23 cellular contexts compared by ENCODE assay signal in genomic region chr5:11785771-11786342, GRCh38.
"Had no signal": no experiment of that assay in that cellular context is flagged by ENCODE, and none has a peak within 500 bp of the region (broad histone marks: within the 10 kb centered on the region; RNA-seq: fewer than 3 reads in every experiment).

No MANE protein-coding gene starts in this region.

- H3K9me3 ChIP-seq: breast epithelium, thoracic aorta had no signal

- H3K4me3 ChIP-seq: breast epithelium, hepatocyte, left ventricle myocardium inferior, thoracic aorta, upper lobe of left lung had no signal

- H3K4me1 Mint-ChIP-seq: activated B cell treated with CpG ODN at 0.5 μM for 24 hours; activated CD4-positive, alpha-beta T cell treated with anti-CD3 and anti-CD28 coated beads for 36 hours; activated naive CD8-positive, alpha-beta T cell treated with anti-CD3 and anti-CD28 coated beads for 36 hours; immature natural killer cell had no signal

- H3K27me3 ChIP-seq: breast epithelium, hepatocyte, upper lobe of left lung had no signal

- H3K4me1 ChIP-seq: breast epithelium, left ventricle myocardium inferior, upper lobe of left lung had no signal

- H3K36me3 ChIP-seq: breast epithelium, left ventricle myocardium inferior, thoracic aorta, upper lobe of left lung had no signal

- H3K9me3 Mint-ChIP-seq: activated B cell treated with CpG ODN at 0.5 μM for 24 hours, immature natural killer cell had no signal

- H3K27ac ChIP-seq: breast epithelium, hepatocyte, left ventricle myocardium inferior, thoracic aorta, upper lobe of left lung had no signal

- H3K36me3 Mint-ChIP-seq: activated naive CD8-positive, alpha-beta T cell treated with anti-CD3 and anti-CD28 coated beads for 36 hours; immature natural killer cell had no signal

- H3K79me2 ChIP-seq: hepatocyte had no signal

- DNase-seq: activated B cell treated with CpG ODN at 0.5 μM for 24 hours; activated CD4-positive, alpha-beta T cell treated with anti-CD3 and anti-CD28 coated beads for 36 hours; activated CD4-positive, alpha-beta T cell treated with anti-CD3 and anti-CD28 coated beads, Interleukin-2, amount 50 U/mL, for 4 hours; activated CD8-positive, alpha-beta memory T cell treated with anti-CD3 and anti-CD28 coated beads for 24 hours; activated CD8-positive, alpha-beta memory T cell treated with anti-CD3 and anti-CD28 coated beads, Interleukin-2, amount 50 U/mL, for 4 hours; activated naive CD4-positive, alpha-beta T cell; activated naive CD8-positive, alpha-beta T cell treated with anti-CD3 and anti-CD28 coated beads for 36 hours; activated T-cell treated with anti-CD3 and anti-CD28 coated beads, Interleukin-2, amount 50 U/mL, for 4 hours; cerebellar nuclear complex; cortex of kidney; immature natural killer cell; left ventricle myocardium inferior; midbrain; stimulated activated CD4-positive, alpha-beta T cell treated with anti-CD3 and anti-CD28 coated beads, Interleukin-4, amount 100 ng/mL, for 1 hour; stimulated activated naive CD4-positive, alpha-beta T cell treated with Interleukin-2 at 50 U/mL for 16 hours; T1000 had no signal

- H2AFZ ChIP-seq: hepatocyte had no signal

- H3K4me2 ChIP-seq: hepatocyte had no signal

- ATAC-seq: activated CD4-positive, alpha-beta T cell treated with anti-CD3 and anti-CD28 coated beads for 36 hours; activated T-cell treated with anti-CD3 and anti-CD28 coated beads, Interleukin-2, amount 50 U/mL, for 4 hours had no signal

- H3K27ac Mint-ChIP-seq: activated B cell treated with CpG ODN at 0.5 μM for 24 hours; activated CD4-positive, alpha-beta T cell treated with anti-CD3 and anti-CD28 coated beads for 36 hours; activated naive CD8-positive, alpha-beta T cell treated with anti-CD3 and anti-CD28 coated beads for 36 hours; activated T-helper 2 cell treated with anti-CD3 and anti-CD28 coated beads, Interferon-gamma antibody, Interleukin-2, Interleukin-4, amounts not matched to agents 10 μg/mL and 5 μg/mL and 100 μg/mL, durations not matched to agents 14 hours and 24 hours and 36 hours; immature natural killer cell; nephron; T-helper 1 cell treated with Interleukin-12 subunit alpha and Interleukin-12 subunit beta and Interleukin-4 antibody, amounts not matched to agents 30 μg/mL and 1 μg/mL, for 36 hours had no signal

- H3K27me3 Mint-ChIP-seq: activated B cell treated with CpG ODN at 0.5 μM for 24 hours; activated CD4-positive, alpha-beta T cell treated with anti-CD3 and anti-CD28 coated beads for 36 hours; activated naive CD8-positive, alpha-beta T cell treated with anti-CD3 and anti-CD28 coated beads for 36 hours had no signal

- H3K4me3 Mint-ChIP-seq: activated B cell treated with CpG ODN at 0.5 μM for 24 hours; activated CD4-positive, alpha-beta T cell treated with anti-CD3 and anti-CD28 coated beads for 36 hours; activated naive CD8-positive, alpha-beta T cell treated with anti-CD3 and anti-CD28 coated beads for 36 hours; activated T-cell treated with anti-CD3 and anti-CD28 coated beads, Interleukin-2, amount 50 U/mL, for 4 hours; immature natural killer cell; nephron; T-helper 1 cell treated with Interleukin-12 subunit alpha and Interleukin-12 subunit beta and Interleukin-4 antibody, amounts not matched to agents 30 μg/mL and 1 μg/mL, for 36 hours had no signal
